8 cellular contexts compared by ENCODE assay signal in the genomic region with DNA sequence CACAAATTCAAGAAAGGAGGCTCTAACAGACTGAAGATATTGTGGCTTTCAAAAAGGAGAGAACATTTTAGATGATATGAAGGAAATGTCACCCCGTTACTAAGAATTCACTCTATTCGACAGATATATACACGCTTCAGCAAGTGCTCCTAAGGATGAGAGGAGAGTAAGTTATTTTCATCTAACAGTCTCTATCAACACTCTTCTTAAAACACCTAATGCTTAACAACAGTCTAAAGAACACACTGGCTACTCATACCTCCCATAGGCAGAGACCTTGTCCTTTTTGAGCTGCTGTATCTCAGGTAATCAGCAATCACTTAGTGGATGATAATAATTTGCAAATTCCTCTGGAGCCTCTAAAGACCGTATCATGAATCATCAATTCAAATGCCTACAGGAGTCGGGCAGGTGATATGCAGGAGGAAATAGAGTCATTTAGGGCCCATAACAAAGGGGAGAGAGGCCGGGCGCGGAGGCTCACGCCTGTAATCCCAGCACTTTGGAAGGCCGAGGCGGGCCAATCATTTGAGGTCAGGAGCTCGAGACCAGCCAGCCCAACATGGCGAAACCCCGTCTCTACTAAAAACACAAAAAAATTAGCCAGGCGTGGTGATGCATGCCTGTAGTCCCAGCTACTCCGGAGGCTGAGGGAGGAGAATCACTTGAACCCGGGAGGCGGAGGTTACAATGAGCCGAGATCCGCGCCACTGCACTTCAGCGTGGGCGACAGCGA. TPM values are rescaled to one million over a fixed set of nuclear protein-coding genes. Genes with fewer than 3 reads are reported as not detected.
A peak's percentile ranks its signal among the peaks of the same experiment; 100 is the strongest.
DNase-seq lines count a peak whose midpoint lies in the region; ATAC-seq and TF ChIP-seq lines count a peak whose summit lies in the region.

No MANE protein-coding gene starts in this region.

- H3K27me3 Mint-ChIP-seq in MCF 10A (ENCODE audit: insufficient read depth, unreplicated experiment): no peaks in the 10 kb centered on the region

- H3K4me3 Mint-ChIP-seq in MCF 10A (ENCODE audit: unreplicated experiment): peak overlapping the region; percentile 93

- peak overlapping the region; percentile 79 to 99 for H3K9ac ChIP-seq in liver (ENCODE audit: low read depth in 1 of 2, low read length in 2 of 2)

- DNase-seq in NCI-H1105 treated with DMSO at 0.1 percent for 48 hours (lab: John Stamatoyannopoulos, UW) (peak; percentile 27), NCI-H1105 (lab: John Stamatoyannopoulos, UW) (no peak), Panc1 (ENCODE audit: low read depth, low spot score) (no peak), MCF 10A (ENCODE audit: unreplicated experiment) (peak; percentile 21), pons (ENCODE audit: low spot score) (no peak)
- peak; percentile 2 for DNase-seq in stimulated activated CD8-positive, alpha-beta memory T cell treated with anti-CD3 and anti-CD28 coated beads, Interleukin-7, amount 100 ng/mL, for 24 hours (ENCODE audit: low read depth)

- no peaks in the 10 kb centered on the region for H3K9me3 Mint-ChIP-seq in MCF 10A (ENCODE audit: unreplicated experiment)

- intact Hi-C loops in Panc1 (cut with micrococcal nuclease; ENCODE audit: unreplicated experiment) (no loop called here), MCF 10A (cut with micrococcal nuclease) (loop anchor here (2.0 to 10.0 kb wide), 2 partner anchors 286 to 332 kb away; no protein-coding TSS in a partner anchor)

- 3% methylated on average over 24 of the region's 24 CpGs for WGBS in liver

- H3K9me3 ChIP-seq in Panc1 (ENCODE audit: control insufficient read depth, insufficient read depth, low read depth, low read length): no peaks in the 10 kb centered on the region
- no peaks in the 10 kb centered on the region for H3K9me3 ChIP-seq in liver (ENCODE audit: control insufficient read depth in 4 of 4, low read length in 3 of 4)

- TF ChIP-seq CTCF in Panc1 (IDR thresholded peaks at IDR 0.05): no peak
- no peak for TF ChIP-seq CTCF in MCF 10A (IDR thresholded peaks at IDR 0.05; ENCODE audit: unreplicated experiment)
- no peak for TF ChIP-seq CTCF in liver (IDR thresholded peaks at IDR 0.05; ENCODE audit: low read depth, low read length, missing input control)

- peaks cover 4% of the 10 kb centered on the region for H3K4me1 ChIP-seq in Panc1 (ENCODE audit: control insufficient read depth, insufficient read depth, low read length)
- H3K4me1 ChIP-seq in liver (ENCODE audit: control insufficient read depth in 4 of 4, insufficient read depth in 4 of 4, low read length in 3 of 4): peaks cover 9 to 48% (median 39%) of the 10 kb centered on the region in 4 donors

- H3K27ac ChIP-seq in Panc1 (ENCODE audit: low read length): peak overlapping the region; percentile 94
- peak overlapping the region; percentile 98 to 99 for H3K27ac ChIP-seq in liver (ENCODE audit: low read depth in 1 of 2, low read length in 2 of 2)

- TF ChIP-seq RAD21 in liver (IDR thresholded peaks at IDR 0.05): no peak

- no peaks in the 10 kb centered on the region for H3K36me3 Mint-ChIP-seq in MCF 10A (ENCODE audit: insufficient read depth, unreplicated experiment)

- peak overlapping the region; percentile 83 for H3K27ac Mint-ChIP-seq in MCF 10A (ENCODE audit: low read depth, unreplicated experiment)

- H3K4me3 ChIP-seq in Panc1 (ENCODE audit: low read depth in 2 of 2, low read length in 2 of 2): peak overlapping the region; percentile 82 to 87
- H3K4me3 ChIP-seq in liver (ENCODE audit: low read depth in 1 of 3, low read length in 3 of 3): peak overlapping the region; percentile 69 to 90 (median 77)

- BruUV-seq in Panc1 (replicated peaks; lab: Mats Ljungman, UMichigan) (no TSS peak), MCF 10A (replicated peaks; lab: Mats Ljungman, UMichigan) (no TSS peak)

- CTCF ChIA-PET in Panc1 (lab: Charles Lee): interaction anchor here (0.6 kb wide), 2 partner anchors 415 to 460 kb away, joined by 3 to 5 read pairs; no protein-coding TSS in a partner anchor
- CTCF ChIA-PET in MCF 10A (lab: Yijun Ruan, JAX): interaction anchor here (0.7 to 4.0 kb wide), 10 partner anchors 9 to 338 kb away, joined by 3 to 28 read pairs (median 4); no protein-coding TSS in a partner anchor

- POLR2A ChIA-PET in Panc1 (lab: Charles Lee) (interaction anchor here (0.6 kb wide), 2 partner anchors 14 to 32 kb away, joined by 3 to 18 read pairs; no protein-coding TSS in a partner anchor), MCF 10A (lab: Yijun Ruan, JAX) (interaction anchor here (0.6 to 4.2 kb wide), 39 partner anchors 8 to 896 kb away, joined by 3 to 50 read pairs (median 5); a partner anchor contains a TSS)

- peak; percentile 14 for ATAC-seq in HG02884 (IDR thresholded peaks at IDR 0.05; ENCODE audit: unreplicated experiment)
- no peak for ATAC-seq in Panc1

- H3K36me3 ChIP-seq in Panc1 (ENCODE audit: control insufficient read depth, insufficient read depth, low read length) (peaks cover 5% of the 10 kb centered on the region; the same call in 1 of the 2 replicates), liver (ENCODE audit: control insufficient read depth in 4 of 4, insufficient read depth in 3 of 4, low read depth in 1 of 4, low read length in 3 of 4) (no peaks in the 10 kb centered on the region)

- H3K4me1 Mint-ChIP-seq in MCF 10A (ENCODE audit: insufficient read depth, unreplicated experiment): peaks cover 29% of the 10 kb centered on the region

- no peaks in the 10 kb centered on the region for H3K27me3 ChIP-seq in Panc1 (ENCODE audit: control insufficient read depth, insufficient read depth, low read length)
- H3K27me3 ChIP-seq in liver (ENCODE audit: control insufficient read depth in 4 of 4, insufficient read depth in 4 of 4, low read length in 3 of 4): no peaks in the 10 kb centered on the region

- in situ Hi-C loops in Panc1 (cut with HindIII; ENCODE audit: low pct_unique_long_range_greater_than_20kb, low sequenced_read_pairs): no loop called here

TF ChIP-seq in liver, 16 proteins besides CTCF, POLR2A, EP300 and RAD21:
- TF ChIP-seq NR2F2 (IDR thresholded peaks at IDR 0.05) (no peak), JUND (IDR thresholded peaks at IDR 0.05) (no peak), EGR1 (IDR thresholded peaks at IDR 0.05; ENCODE audit: low read depth in 2 of 2) (no peak), SP1 (IDR thresholded peaks at IDR 0.05) (no peak), HNF4A (conservative IDR thresholded peaks at IDR 0.05) (peak in 1 of 2 donors; percentile 0)
- TF ChIP-seq, protein P1, sequence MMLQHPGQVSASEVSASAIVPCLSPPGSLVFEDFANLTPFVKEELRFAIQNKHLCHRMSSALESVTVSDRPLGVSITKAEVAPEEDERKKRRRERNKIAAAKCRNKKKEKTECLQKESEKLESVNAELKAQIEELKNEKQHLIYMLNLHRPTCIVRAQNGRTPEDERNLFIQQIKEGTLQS (IDR thresholded peaks at IDR 0.05): no peak

RNA-seq across cellular contexts. Expression of a gene that starts 1.3 kb away (rescaled TPM):
- total RNA-seq in Panc1 (2021; ENCODE audit: unreplicated experiment): 32.2 TPM
- polyA plus RNA-seq in Panc1 (2012; ENCODE audit: insufficient read length): 26.0 TPM
- total RNA-seq in MCF 10A (2022): 20.6 and 26.7 TPM in 2 replicates
- 100 to 1,000 TPM in 1 of 2 donors, 10 to 100 TPM in 1; 26.1 to 135 TPM for total RNA-seq in liver
- 10 to 100 TPM; 72.2 to 86.9 TPM for polyA plus RNA-seq in liver

RNA-seq across cellular contexts. Expression of a gene that starts 45.2 kb away (rescaled TPM):
- total RNA-seq in Panc1 (2021; ENCODE audit: unreplicated experiment) (82.5 TPM), MCF 10A (2022) (79.2 and 83.4 TPM in 2 replicates), liver (10 to 100 TPM; 11.8 to 34.1 TPM)
- polyA plus RNA-seq in Panc1 (2012; ENCODE audit: insufficient read length): 18.1 TPM
- 1 to 10 TPM; 4.3 to 6.7 TPM for polyA plus RNA-seq in liver

Comparison
In these comparisons a context has a peak if more than half of its experiments do, and no peak if none do; other contexts are left out.
1. DNase-seq: peak in NCI-H1105 treated with DMSO at 0.1 percent for 48 hours (single experiment), MCF 10A (single experiment) and stimulated activated CD8-positive, alpha-beta memory T cell treated with anti-CD3 and anti-CD28 coated beads, Interleukin-7, amount 100 ng/mL, for 24 hours (single experiment); none in NCI-H1105 (single experiment), Panc1 (single experiment) and pons (single experiment).